1 cellular context compared by ENCODE assay signal in the genomic region with DNA sequence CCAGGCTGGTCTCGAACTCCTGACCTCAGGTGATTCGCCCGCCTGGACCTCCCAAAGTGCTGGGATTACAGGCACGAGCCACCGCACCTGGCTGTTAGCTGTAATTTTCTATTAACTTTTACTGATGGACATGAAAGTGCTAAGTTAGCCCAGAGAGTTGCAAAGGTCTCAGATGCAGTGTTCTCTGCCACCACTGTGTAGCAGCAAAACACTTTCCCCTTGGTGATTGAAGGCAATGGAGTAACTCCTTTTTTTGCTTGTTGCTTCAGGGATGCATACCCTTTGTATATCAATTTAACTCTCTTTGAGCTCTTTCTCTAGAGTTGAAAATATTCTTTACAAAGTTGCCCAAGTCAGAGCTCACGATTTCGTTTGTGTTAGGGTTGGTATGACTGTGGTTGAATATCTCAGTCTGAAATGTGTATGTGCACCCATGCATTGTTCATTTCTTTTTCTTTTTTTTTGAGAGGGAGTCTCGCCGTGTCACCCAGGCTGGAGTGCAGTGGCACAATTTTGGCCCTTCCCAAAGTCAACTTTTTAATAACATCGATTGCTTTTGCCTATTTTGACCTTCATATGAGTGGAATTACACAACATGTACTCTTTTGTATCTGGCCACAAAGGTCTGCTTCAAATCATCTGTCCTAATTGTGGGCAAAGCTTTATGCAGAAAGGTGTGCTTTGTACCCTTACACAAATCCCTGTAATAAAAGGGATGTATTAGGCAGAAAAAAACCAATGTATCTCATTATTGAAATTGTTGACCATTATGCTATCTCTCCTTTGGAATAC.
TF ChIP-seq lines count a peak whose summit lies in the region.

No MANE protein-coding gene starts in this region.

TF ChIP-seq in liver, 16 proteins besides CTCF, POLR2A, EP300 and RAD21 (continued from another document):
- TF ChIP-seq, protein P1, sequence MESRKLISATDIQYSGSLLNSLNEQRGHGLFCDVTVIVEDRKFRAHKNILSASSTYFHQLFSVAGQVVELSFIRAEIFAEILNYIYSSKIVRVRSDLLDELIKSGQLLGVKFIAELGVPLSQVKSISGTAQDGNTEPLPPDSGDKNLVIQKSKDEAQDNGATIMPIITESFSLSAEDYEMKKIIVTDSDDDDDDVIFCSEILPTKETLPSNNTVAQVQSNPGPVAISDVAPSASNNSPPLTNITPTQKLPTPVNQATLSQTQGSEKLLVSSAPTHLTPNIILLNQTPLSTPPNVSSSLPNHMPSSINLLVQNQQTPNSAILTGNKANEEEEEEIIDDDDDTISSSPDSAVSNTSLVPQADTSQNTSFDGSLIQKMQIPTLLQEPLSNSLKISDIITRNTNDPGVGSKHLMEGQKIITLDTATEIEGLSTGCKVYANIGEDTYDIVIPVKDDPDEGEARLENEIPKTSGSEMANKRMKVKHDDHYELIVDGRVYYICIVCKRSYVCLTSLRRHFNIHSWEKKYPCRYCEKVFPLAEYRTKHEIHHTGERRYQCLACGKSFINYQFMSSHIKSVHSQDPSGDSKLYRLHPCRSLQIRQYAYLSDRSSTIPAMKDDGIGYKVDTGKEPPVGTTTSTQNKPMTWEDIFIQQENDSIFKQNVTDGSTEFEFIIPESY (IDR thresholded peaks at IDR 0.05), result peak; percentile 61
- TF ChIP-seq FOXA1 (IDR thresholded peaks at IDR 0.05), result no peak
- TF ChIP-seq, protein P2, sequence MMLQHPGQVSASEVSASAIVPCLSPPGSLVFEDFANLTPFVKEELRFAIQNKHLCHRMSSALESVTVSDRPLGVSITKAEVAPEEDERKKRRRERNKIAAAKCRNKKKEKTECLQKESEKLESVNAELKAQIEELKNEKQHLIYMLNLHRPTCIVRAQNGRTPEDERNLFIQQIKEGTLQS (IDR thresholded peaks at IDR 0.05), result no peak
- no peak for TF ChIP-seq TAF1 (conservative IDR thresholded peaks at IDR 0.05)
- no peak for TF ChIP-seq NR2F2 (IDR thresholded peaks at IDR 0.05)
- TF ChIP-seq EGR1 (IDR thresholded peaks at IDR 0.05; ENCODE audit: low read depth in 2 of 2), result no peak
- peak; percentile 63 for TF ChIP-seq SP1 (IDR thresholded peaks at IDR 0.05)
